ENCODE assay signal across 25 cellular contexts in genomic region chr2:215718426-215718825, GRCh38.
DNase-seq lines count a peak whose midpoint lies in the region; ATAC-seq and TF ChIP-seq lines count a peak whose summit lies in the region.
"Had no signal": no experiment of that assay in that cellular context is flagged by ENCODE, and none has a peak within 500 bp of the region (broad histone marks: within the 10 kb centered on the region; RNA-seq: fewer than 3 reads in every experiment).

No MANE protein-coding gene starts in this region.

- no peaks in the 10 kb centered on the region for H3K36me3 Mint-ChIP-seq in activated CD8-positive, alpha-beta T cell treated with anti-CD3 and anti-CD28 coated beads, Interleukin-2, amount 10 ng/mL, durations not matched to agents 7 days and 5 days (ENCODE audit: low read depth)
- H3K36me3 Mint-ChIP-seq: memory B cell; naive thymus-derived CD4-positive, alpha-beta T cell had no signal

- intact Hi-C loops in lower lobe of right lung (cut with DNase I) = no loop called here

- no peaks in the 10 kb centered on the region for H3K9me3 Mint-ChIP-seq in activated CD8-positive, alpha-beta T cell treated with anti-CD3 and anti-CD28 coated beads, Interleukin-2, amount 10 ng/mL, durations not matched to agents 7 days and 5 days (ENCODE audit: insufficient read depth)
- H3K9me3 Mint-ChIP-seq: activated CD8-positive, alpha-beta T cell treated with anti-CD3 and anti-CD28 coated beads for 36 hours had no signal

- CTCF ChIA-PET in activated CD8-positive, alpha-beta T cell treated with anti-CD3 and anti-CD28 coated beads, Interleukin-2, amount 10 ng/mL, durations not matched to agents 7 days and 5 days (lab: Charles Lee) = no interaction called here

- POLR2A ChIA-PET in activated CD8-positive, alpha-beta T cell treated with anti-CD3 and anti-CD28 coated beads, Interleukin-2, amount 10 ng/mL, durations not matched to agents 7 days and 5 days (lab: Charles Lee) = no interaction called here

- no peaks in the 10 kb centered on the region for H3K9me3 ChIP-seq in SK-N-MC (ENCODE audit: low read depth, low read length)
- no peaks in the 10 kb centered on the region for H3K9me3 ChIP-seq in lower lobe of right lung
- no peaks in the 10 kb centered on the region for H3K9me3 ChIP-seq in thoracic aorta
- H3K9me3 ChIP-seq: adrenal gland, pancreas had no signal

- H3K9ac ChIP-seq in SK-N-MC (ENCODE audit: insufficient read length) = no peak overlapping the region

- no peaks in the 10 kb centered on the region for H3K4me1 Mint-ChIP-seq in activated CD8-positive, alpha-beta T cell treated with anti-CD3 and anti-CD28 coated beads, Interleukin-2, amount 10 ng/mL, durations not matched to agents 7 days and 5 days (ENCODE audit: low read depth)
- H3K4me1 Mint-ChIP-seq: B cell, memory B cell had no signal

- H3K27me3 Mint-ChIP-seq in activated CD8-positive, alpha-beta T cell treated with anti-CD3 and anti-CD28 coated beads, Interleukin-2, amount 10 ng/mL, durations not matched to agents 7 days and 5 days (ENCODE audit: low read depth) = peaks cover 2% of the 10 kb centered on the region
- H3K27me3 Mint-ChIP-seq: activated CD8-positive, alpha-beta T cell treated with anti-CD3 and anti-CD28 coated beads for 36 hours had no signal

- peak in 1 of 2 donors; percentile 11 for ATAC-seq in lower lobe of right lung
- no peak for ATAC-seq in thoracic aorta (ENCODE audit: insufficient number of reproducible peaks, low FRiP score, low read depth)
- no peak for ATAC-seq in activated CD8-positive, alpha-beta T cell treated with anti-CD3 and anti-CD28 coated beads, Interleukin-2, amount 10 ng/mL, durations not matched to agents 7 days and 5 days
- ATAC-seq in GM19328 (IDR thresholded peaks at IDR 0.05; ENCODE audit: unreplicated experiment) = no peak
- ATAC-seq: activated CD8-positive, alpha-beta T cell treated with anti-CD3 and anti-CD28 coated beads for 36 hours; naive thymus-derived CD4-positive, alpha-beta T cell; pancreas; sciatic nerve had no signal

- no peaks in the 10 kb centered on the region for H3K36me3 ChIP-seq in SK-N-MC (ENCODE audit: insufficient read depth, low read length)
- H3K36me3 ChIP-seq in lower lobe of right lung = no peaks in the 10 kb centered on the region
- H3K36me3 ChIP-seq in thoracic aorta = no peaks in the 10 kb centered on the region
- H3K36me3 ChIP-seq: adrenal gland, pancreas had no signal

- H3K4me1 ChIP-seq in lower lobe of right lung (peaks cover 24% of the 10 kb centered on the region), thoracic aorta (ENCODE audit: control insufficient read depth in 1 of 2, low read depth in 2 of 2) (peaks cover 8 to 27% of the 10 kb centered on the region in 2 donors)
- H3K4me1 ChIP-seq: adrenal gland, pancreas had no signal

- peak overlapping the region; percentile 49 for H3K4me3 ChIP-seq in SK-N-MC
- H3K4me3 ChIP-seq in lower lobe of right lung = no peak overlapping the region
- peak overlapping the region; percentile 28 for H3K4me3 ChIP-seq in thoracic aorta
- H3K4me3 ChIP-seq: adrenal gland, pancreas had no signal

- H3K27ac Mint-ChIP-seq in activated CD8-positive, alpha-beta T cell treated with anti-CD3 and anti-CD28 coated beads, Interleukin-2, amount 10 ng/mL, durations not matched to agents 7 days and 5 days = no peak overlapping the region
- H3K27ac Mint-ChIP-seq: activated CD8-positive, alpha-beta T cell treated with anti-CD3 and anti-CD28 coated beads for 36 hours; B cell; memory B cell; naive thymus-derived CD4-positive, alpha-beta T cell had no signal

- TF ChIP-seq CTCF in lower lobe of right lung (IDR thresholded peaks at IDR 0.05) = no peak
- TF ChIP-seq CTCF in thoracic aorta (IDR thresholded peaks at IDR 0.05) = no peak

- H3K27ac ChIP-seq in SK-N-MC (peak overlapping the region; percentile 56; the same call in 1 of the 2 replicates), lower lobe of right lung (peak overlapping the region; percentile 59), thoracic aorta (peak overlapping the region; percentile 44 to 47)
- H3K27ac ChIP-seq: epithelial cell of prostate, pancreas, RWPE1 had no signal

- H3K27me3 ChIP-seq in lower lobe of right lung (ENCODE audit: low read depth) (no peaks in the 10 kb centered on the region), thoracic aorta (replicated peaks; ENCODE audit: insufficient read depth) (no peaks in the 10 kb centered on the region)
- H3K27me3 ChIP-seq: adrenal gland, pancreas had no signal

- no peak overlapping the region for H3K4me3 Mint-ChIP-seq in activated CD8-positive, alpha-beta T cell treated with anti-CD3 and anti-CD28 coated beads, Interleukin-2, amount 10 ng/mL, durations not matched to agents 7 days and 5 days
- H3K4me3 Mint-ChIP-seq: activated CD8-positive, alpha-beta T cell treated with anti-CD3 and anti-CD28 coated beads for 36 hours; B cell; memory B cell; naive thymus-derived CD4-positive, alpha-beta T cell had no signal

- DNase-seq in SK-N-MC (ENCODE audit: low read depth, low spot score) (no peak), dermis blood vessel endothelial cell (peak; percentile 42), lower lobe of right lung (no peak), thoracic aorta (ENCODE audit: low spot score) (no peak), LoVo (ENCODE audit: low spot score) (no peak)
- DNase-seq in activated CD8-positive, alpha-beta T cell treated with anti-CD3 and anti-CD28 coated beads, Interleukin-2, amount 10 ng/mL, durations not matched to agents 7 days and 5 days = no peak
- DNase-seq: activated CD4-positive, CD25-positive, alpha-beta regulatory T cell; activated CD8-positive, alpha-beta T cell treated with anti-CD3 and anti-CD28 coated beads for 36 hours; activated gamma-delta T cell treated with Interleukin-2 at 50 U/mL for 16 hours; activated T-cell treated with anti-CD3 and anti-CD28 coated beads, Interleukin-2, amount 50 U/mL, for 1 hour; adrenal gland; DMS53; HCEC 1CT; MM.1S; naive thymus-derived CD4-positive, alpha-beta T cell; NCI-H1417 treated with DMSO at 0.1 percent for 48 hours; NCI-H524 treated with DMSO at 0.1 percent for 48 hours; pancreas; T1000 had no signal
